ENCODE assay signal across 29 cellular contexts in genomic region chr11:120940297-120940847, GRCh38.
"Had no signal": no experiment of that assay in that cellular context is flagged by ENCODE, and none has a peak within 500 bp of the region (broad histone marks: within the 10 kb centered on the region; RNA-seq: fewer than 3 reads in every experiment).

No MANE protein-coding gene starts in this region.

- H3K4me2 ChIP-seq: smooth muscle cell had no signal

- H3K27ac Mint-ChIP-seq: immature natural killer cell; naive thymus-derived CD8-positive, alpha-beta T cell; nephron; stimulated activated memory B cell treated with anti-CD40 and anti-IgM and Interleukin-4, amounts not matched to agents 10 μg/mL and 1 μg/mL and 100 μg/mL, for 72 hours; stimulated activated naive CD8-positive, alpha-beta T cell treated with anti-CD3 and anti-CD28 coated beads, Interleukin-15, amount 100 ng/mL, for 72 hours; type B pancreatic cell had no signal

- H3K27me3 ChIP-seq: pancreas, right atrium auricular region, right lobe of liver, vagina had no signal

- H3K9me3 ChIP-seq: pancreas, right lobe of liver, vagina had no signal

- DNase-seq: hypothalamus; immature natural killer cell; kidney; left colon; left lung; lower lobe of right lung; mammary epithelial cell; mesenchymal stem cell; naive thymus-derived CD8-positive, alpha-beta T cell; nucleus accumbens; pancreas; posterior cingulate gyrus; right lobe of liver; stimulated activated CD4-positive, alpha-beta T cell treated with anti-CD3 and anti-CD28 coated beads, Interleukin-1b, Interleukin-23, amount 100 ng/mL, for 48 hours; stimulated activated CD4-positive, alpha-beta T cell treated with anti-CD3 and anti-CD28 coated beads, Interleukin-2, amount 100 ng/mL, for 48 hours; stimulated activated CD4-positive, alpha-beta T cell treated with anti-CD3 and anti-CD28 coated beads, Interleukin-4, amount 100 ng/mL, for 4 hours; stimulated activated CD8-positive, alpha-beta memory T cell treated with anti-CD3 and anti-CD28 coated beads, Interleukin-4, amount 100 ng/mL, for 48 hours; stimulated activated naive CD4-positive, alpha-beta T cell treated with Interleukin-2 at 50 U/mL for 16 hours; stimulated activated naive CD8-positive, alpha-beta T cell treated with anti-CD3 and anti-CD28 coated beads, Interleukin-15, amount 100 ng/mL, for 72 hours; substantia nigra had no signal

- H3K36me3 ChIP-seq: left lung, lower lobe of right lung, pancreas, right atrium auricular region, right lobe of liver, tibial nerve, vagina had no signal

- H3K4me3 Mint-ChIP-seq: immature natural killer cell; naive thymus-derived CD8-positive, alpha-beta T cell; nephron; neural crest cell; stimulated activated memory B cell treated with anti-CD40 and anti-IgM and Interleukin-4, amounts not matched to agents 10 μg/mL and 1 μg/mL and 100 μg/mL, for 72 hours; stimulated activated naive CD8-positive, alpha-beta T cell treated with anti-CD3 and anti-CD28 coated beads, Interleukin-15, amount 100 ng/mL, for 72 hours; type B pancreatic cell had no signal

- ATAC-seq: left colon; left lung; lower lobe of right lung; naive thymus-derived CD8-positive, alpha-beta T cell; pancreas; right lobe of liver; stimulated activated memory B cell treated with anti-CD40 and anti-IgM and Interleukin-4, amounts not matched to agents 10 μg/mL and 1 μg/mL and 100 μg/mL, for 72 hours; stimulated activated naive CD8-positive, alpha-beta T cell treated with anti-CD3 and anti-CD28 coated beads, Interleukin-15, amount 100 ng/mL, for 72 hours had no signal

- H3K4me1 Mint-ChIP-seq: immature natural killer cell; naive thymus-derived CD8-positive, alpha-beta T cell; neural crest cell; stimulated activated memory B cell treated with anti-CD40 and anti-IgM and Interleukin-4, amounts not matched to agents 10 μg/mL and 1 μg/mL and 100 μg/mL, for 72 hours; stimulated activated naive CD8-positive, alpha-beta T cell treated with anti-CD3 and anti-CD28 coated beads, Interleukin-15, amount 100 ng/mL, for 72 hours had no signal

- H3K4me3 ChIP-seq: left lung, lower lobe of right lung, pancreas, right atrium auricular region, right lobe of liver, smooth muscle cell, tibial nerve, vagina had no signal

- FAIRE-seq: islet of Langerhans, kidney, pancreas had no signal

- H3K4me1 ChIP-seq: left lung, lower lobe of right lung, pancreas, right atrium auricular region, right lobe of liver, tibial nerve, vagina had no signal

- H3K27ac ChIP-seq: left lung, lower lobe of right lung, pancreas, right atrium auricular region, right lobe of liver, tibial nerve, vagina had no signal
